Comparison of ENCODE assay signal across 8 cellular contexts in the genomic region with DNA sequence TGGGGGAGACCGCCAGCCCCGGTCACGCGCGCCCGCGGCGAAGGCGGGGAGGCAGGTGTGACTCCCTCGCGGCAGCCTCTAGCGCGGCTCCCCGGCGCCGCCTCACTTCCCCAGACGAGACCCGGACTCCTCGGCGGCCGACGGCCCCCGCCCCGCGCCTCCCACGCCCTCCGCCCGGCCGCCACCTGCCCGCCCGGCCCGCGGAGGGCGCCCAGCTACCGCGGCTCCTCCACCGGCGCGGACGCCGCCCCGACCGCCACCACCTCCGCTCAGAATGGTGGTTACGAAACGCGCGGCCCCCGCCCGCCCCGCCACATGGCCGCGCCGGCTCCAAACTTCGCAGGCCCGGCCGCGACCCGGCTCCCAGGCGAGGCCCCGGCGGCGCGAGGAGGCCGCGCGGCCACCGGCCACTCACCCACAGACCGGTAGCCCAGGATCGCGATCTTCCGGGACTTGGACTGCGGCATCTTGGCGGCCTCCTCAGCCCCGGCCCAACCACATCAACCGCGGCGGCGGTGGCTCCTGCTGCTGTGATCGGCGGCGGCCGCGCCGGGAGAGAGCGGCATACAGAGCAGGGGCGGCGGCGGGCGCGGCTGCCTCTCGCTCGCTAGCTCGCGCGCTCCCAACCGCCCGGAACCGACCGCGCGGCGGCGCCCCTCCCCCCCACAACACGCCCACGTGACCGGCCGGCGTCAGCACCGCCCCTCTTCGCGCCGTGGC. TPM values are rescaled to one million over a fixed set of nuclear protein-coding genes. Genes with fewer than 3 reads are reported as not detected.
DNase-seq lines count a peak whose midpoint lies in the region; ATAC-seq and TF ChIP-seq lines count a peak whose summit lies in the region.
"Not testable (repeated sequence)": the region's sequence is repeated elsewhere in the genome, so short reads cannot be mapped to it uniquely, and the experiment has no call there.

No MANE protein-coding gene starts in this region.

- not testable (repeated sequence) for H3K36me3 ChIP-seq in ES-I3 (ENCODE audit: insufficient read depth, low read length); GM23248 (ENCODE audit: low read depth); heart right ventricle; ovary; stomach

- H3K9me2 ChIP-seq in GM23248 (ENCODE audit: insufficient read depth): not testable (repeated sequence)

- not testable (repeated sequence) for TF ChIP-seq EP300 in ovary (IDR thresholded peaks at IDR 0.05); stomach (IDR thresholded peaks at IDR 0.05)

- H3K4me3 ChIP-seq in GM23248 (peak overlapping the region; percentile 84), heart right ventricle (peak overlapping the region; percentile 69 to 84 (median 76)), ovary (peak overlapping the region; percentile 72), stomach (peak overlapping the region; percentile 75 to 93 (median 86))
- peak overlapping the region; percentile 95 for H3K4me3 ChIP-seq in Jurkat, Clone E6-1 (ENCODE audit: low read length)

- intact Hi-C loops in heart right ventricle (cut with DNase I): loop anchor here in 6 of 10 donors (5.0 to 10.0 kb wide), 3 partner anchors 42 to 57 kb away; no protein-coding TSS in a partner anchor
- intact Hi-C loops in ovary (cut with DNase I): loop anchor here in 1 of 4 donors (10.0 kb wide), 1 partner anchor 116 kb away; no protein-coding TSS in a partner anchor
- intact Hi-C loops in stomach (cut with DNase I; ENCODE audit: low total_unique reads): not testable (repeated sequence)

- H3K79me2 ChIP-seq in GM23248 (ENCODE audit: insufficient read depth): peaks cover 47% of the 10 kb centered on the region

- in situ Hi-C loops in GM23248 (cut with MboI): not testable (repeated sequence)

- TF ChIP-seq POLR2A in ovary (IDR thresholded peaks at IDR 0.05): peak; percentile 46
- not testable (repeated sequence) for TF ChIP-seq POLR2A in stomach (IDR thresholded peaks at IDR 0.05)

- peak overlapping the region; percentile 92 for H3K9ac ChIP-seq in ES-I3 (ENCODE audit: low read depth, low read length)
- peak overlapping the region; percentile 98 for H3K9ac ChIP-seq in GM23248

- not testable (repeated sequence) for H2AFZ ChIP-seq in GM23248

- peak; percentile 77 to 90 (median 86) for ATAC-seq in heart right ventricle

- H3F3A ChIP-seq in GM23248 (ENCODE audit: insufficient read depth): peaks cover 12% of the 10 kb centered on the region; the same call in 1 of the 2 replicates

- peaks cover 25% of the 10 kb centered on the region for H4K20me1 ChIP-seq in GM23248 (ENCODE audit: insufficient read depth)

- peak overlapping the region; percentile 96 for H3K4me2 ChIP-seq in GM23248 (ENCODE audit: unreplicated experiment)

- peak overlapping the region; percentile 96 for H3K27ac ChIP-seq in GM23248
- peak overlapping the region; percentile 89 for H3K27ac ChIP-seq in angular gyrus (ENCODE audit: low read depth, low read length)
- peak overlapping the region; percentile 87 to 99 (median 98) for H3K27ac ChIP-seq in heart right ventricle
- H3K27ac ChIP-seq in ovary: peak overlapping the region; percentile 98 to 100
- peak overlapping the region; percentile 97 to 100 (median 99) for H3K27ac ChIP-seq in stomach

- DNase-seq in GM23248 (peak; percentile 71), UCSD-AML1 (lab: John Stamatoyannopoulos, UW; ENCODE audit: unreplicated experiment) (peak; percentile 28), heart right ventricle (peak; percentile 42 to 60), ovary (peak; percentile 48 to 84 (median 72)), stomach (peak; percentile 72)
- DNase-seq in Jurkat, Clone E6-1 (ENCODE audit: low read depth, low spot score): not testable (repeated sequence)

- TF ChIP-seq CTCF in heart right ventricle (IDR thresholded peaks at IDR 0.05) (peak in 3 of 9 donors; percentile 14 to 33 (median 15)), ovary (IDR thresholded peaks at IDR 0.05) (peak in 2 of 3 donors; percentile 3 to 53)
- TF ChIP-seq CTCF in stomach (IDR thresholded peaks at IDR 0.05): not testable (repeated sequence)

- not testable (repeated sequence) for H3K9me3 ChIP-seq in ES-I3 (ENCODE audit: control insufficient read depth, insufficient read depth, low read length); GM23248 (ENCODE audit: low read depth); heart right ventricle; ovary; stomach

- 1 to 2% methylated on average over 31 to 76 of the region's 113 CpGs for WGBS in GM23248 (ENCODE audit: low coverage in 1 of 2, low lambda C conversion rate in 2 of 2, missing lambda C conversion rate in 2 of 2), 2 experiments
- WGBS in heart right ventricle, 2 donors: 0 to 2% methylated on average over 66 to 81 of the region's 113 CpGs
- WGBS in ovary, 3 donors: 0 to 1% (median 0%) methylated on average over 40 to 105 of the region's 113 CpGs
- WGBS in stomach, 5 donors: 0 to 2% (median 0%) methylated on average over 10 to 105 of the region's 113 CpGs

- not testable (repeated sequence) for H3K27me3 ChIP-seq in GM23248 (replicated peaks; ENCODE audit: insufficient read depth); heart right ventricle; ovary; stomach

- not testable (repeated sequence) for H3K4me1 ChIP-seq in ES-I3 (ENCODE audit: insufficient read depth, low read length)
- H3K4me1 ChIP-seq in GM23248 (ENCODE audit: insufficient read depth) (peaks cover 10% of the 10 kb centered on the region), heart right ventricle (peaks cover 2 to 51% (median 43%) of the 10 kb centered on the region in 9 donors), ovary (ENCODE audit: insufficient read depth) (peaks cover 16% of the 10 kb centered on the region), stomach (peaks cover 17 to 54% (median 38%) of the 10 kb centered on the region in 4 donors)

RNA-seq across cellular contexts. Expression of a gene that starts 0.5 kb away (rescaled TPM):
- 86.4 and 91.4 TPM in 2 replicates for total RNA-seq in GM23248 (2014; rRNA removed; shearing (Covaris generic))
- polyA plus RNA-seq in GM23248 (2016; fragmentation: Nextera tagmentation; extraction: Ambion mirVana) (226 and 235 TPM in 2 replicates), heart right ventricle (100 to 1,000 TPM in 1 of 2 donors, 10 to 100 TPM in 1; 56.0 to 174 TPM), ovary (100 to 1,000 TPM in 1 of 2 donors, 10 to 100 TPM in 1; 77.6 to 167 TPM), stomach (100 to 1,000 TPM in 1 of 3 donors, 10 to 100 TPM in 2; 73.2 to 103 (median 95.1) TPM)
- polyA plus RNA-seq in Jurkat, Clone E6-1 (2012; ENCODE audit: insufficient read depth, insufficient read length): 106 TPM
- total RNA-seq in heart right ventricle (100 to 1,000 TPM in 8 of 10 donors, 10 to 100 TPM in 2; 87.0 to 166 (median 104) TPM), ovary (100 to 1,000 TPM in 1 of 7 donors, 10 to 100 TPM in 6; 85.1 to 106 (median 91.8) TPM), stomach (100 to 1,000 TPM in 1 of 5 donors, 10 to 100 TPM in 4; 18.5 to 141 (median 66.5) TPM)
